ENCODE assay signal across 22 cellular contexts in the genomic region with DNA sequence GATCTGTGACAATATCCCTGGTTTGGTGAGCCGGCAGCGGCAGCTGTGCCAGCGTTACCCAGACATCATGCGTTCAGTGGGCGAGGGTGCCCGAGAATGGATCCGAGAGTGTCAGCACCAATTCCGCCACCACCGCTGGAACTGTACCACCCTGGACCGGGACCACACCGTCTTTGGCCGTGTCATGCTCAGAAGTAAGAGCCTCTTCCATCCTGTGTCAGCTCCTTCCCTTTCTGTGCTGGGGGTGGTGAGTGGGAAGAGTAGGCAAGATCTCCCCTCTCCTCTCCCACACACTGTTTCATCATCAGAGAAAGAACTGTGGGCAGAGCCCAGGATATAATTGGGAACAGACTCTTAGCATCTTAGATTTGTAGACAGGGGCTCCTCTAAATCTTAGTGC. TPM values are rescaled to one million over a fixed set of nuclear protein-coding genes. Genes with fewer than 3 reads are reported as not detected.
A peak's percentile ranks its signal among the peaks of the same experiment; 100 is the strongest.
DNase-seq lines count a peak whose midpoint lies in the region; ATAC-seq, FAIRE-seq and TF ChIP-seq lines count a peak whose summit lies in the region.
"Had no signal": no experiment of that assay in that cellular context is flagged by ENCODE, and none has a peak within 500 bp of the region (broad histone marks: within the 10 kb centered on the region; RNA-seq: fewer than 3 reads in every experiment).

No MANE protein-coding gene starts in this region.

- H4K91ac ChIP-seq in mesenchymal stem cell (ENCODE audit: low read length), result peak overlapping the region; percentile 79

- H3K9ac ChIP-seq in K562 (ENCODE audit: insufficient read depth in 1 of 2, low read depth in 2 of 2, low read length in 2 of 2) (no peak overlapping the region), mesenchymal stem cell (ENCODE audit: low read length) (no peak overlapping the region)
- H3K9ac ChIP-seq: BLaER1 treated with 17β-estradiol and CSF1 and Interleukin-3, amounts not matched to agents 10 nM and 100 nM had no signal

- BruUV-seq in K562 (replicated peaks; lab: Mats Ljungman, UMichigan), result no TSS peak

- H3K4ac ChIP-seq in mesenchymal stem cell (ENCODE audit: low read depth in 1 of 2, low read length in 2 of 2), result no peak overlapping the region

- H4K20me1 ChIP-seq in K562 (replicated peaks; ENCODE audit: control insufficient read depth, insufficient read depth, low read length) (no peaks in the 10 kb centered on the region; the same call in 1 of the 2 replicates), hepatocyte (ENCODE audit: insufficient read depth, poor library complexity, severe bottlenecking) (no peaks in the 10 kb centered on the region)
- H4K20me1 ChIP-seq: BLaER1 treated with 17β-estradiol and CSF1 and Interleukin-3, amounts not matched to agents 10 nM and 100 nM had no signal

- no peak overlapping the region for H2BK5ac ChIP-seq in mesenchymal stem cell (ENCODE audit: low read depth, low read length, poor library complexity, severe bottlenecking)

- no peak for TF ChIP-seq CTCF in K562 (IDR thresholded peaks at IDR 0.05 in 2 of 3, conservative IDR thresholded peaks at IDR 0.05 in 1 of 3; ENCODE audit: insufficient read depth in 2 of 3, low read depth in 1 of 3, low read length in 3 of 3)
- TF ChIP-seq CTCF in hepatocyte (IDR thresholded peaks at IDR 0.05; ENCODE audit: poor library complexity), result no peak

- no peak for TF ChIP-seq POLR2A in K562 (conservative IDR thresholded peaks at IDR 0.05)

- H3K4me1 ChIP-seq in K562 (replicated peaks in 1 of 2; ENCODE audit: control insufficient read depth in 2 of 2, insufficient read depth in 2 of 2, low read length in 2 of 2) (peaks cover 6 to 14% of the 10 kb centered on the region in 2 experiments; a peak in 3 of 5 replicates), mesenchymal stem cell (ENCODE audit: control insufficient read depth, insufficient read depth, low read depth, low read length) (peaks cover 42% of the 10 kb centered on the region), hepatocyte (ENCODE audit: insufficient read depth) (peaks cover 6% of the 10 kb centered on the region)

- H3K4me2 ChIP-seq in K562 (ENCODE audit: insufficient read depth, low read length) (no peak overlapping the region; the same call in 1 of the 2 replicates), mesenchymal stem cell (ENCODE audit: low read length, poor library complexity, severe bottlenecking) (no peak overlapping the region), hepatocyte (no peak overlapping the region)
- H3K4me2 ChIP-seq: BLaER1 treated with 17β-estradiol and CSF1 and Interleukin-3, amounts not matched to agents 10 nM and 100 nM had no signal

- H4K8ac ChIP-seq in mesenchymal stem cell (ENCODE audit: low read length), result peak overlapping the region; percentile 35

- H3K9me1 ChIP-seq in K562 (ENCODE audit: control insufficient read depth, insufficient read depth, low read length), result no peaks in the 10 kb centered on the region

- H2AK5ac ChIP-seq in mesenchymal stem cell (ENCODE audit: low read length, severe bottlenecking), result peak overlapping the region; percentile 14

- H3K79me2 ChIP-seq in K562 (ENCODE audit: control insufficient read depth, insufficient read depth, low read length), result no peaks in the 10 kb centered on the region
- H3K79me2 ChIP-seq in hepatocyte, result no peaks in the 10 kb centered on the region

- DNase-seq in NCI-H226 (peak; percentile 39), K562 (ENCODE audit: extremely low read depth in 1 of 4, low spot score in 3 of 4) (no peak), mesenchymal stem cell (no peak), hepatocyte (ENCODE audit: low spot score) (no peak), NCI-H2107 treated with DMSO at 0.1 percent for 48 hours (lab: John Stamatoyannopoulos, UW; ENCODE audit: unreplicated experiment) (no peak)
- DNase-seq: Calu3; CD8-positive, alpha-beta T cell; DMS153; Kasumi-1; NCI-H1092; NCI-H1436; NCI-H187 treated with DMSO at 0.1 percent for 48 hours; NCI-H2227 treated with DMSO at 0.1 percent for 48 hours; NCI-H524; NCI-H82; Peyer's patch had no signal

- H3K9me2 ChIP-seq in hepatocyte (replicated peaks; ENCODE audit: insufficient read depth), result no peaks in the 10 kb centered on the region

- no peak for TF ChIP-seq RAD21 in K562 (CRISPR knock-in tag; conservative IDR thresholded peaks at IDR 0.05 in 1 of 2, IDR thresholded peaks at IDR 0.05 in 1 of 2)

- H3K27ac ChIP-seq in K562 (ENCODE audit: extremely low read depth, low read depth, low read length) (no peak overlapping the region), mesenchymal stem cell (ENCODE audit: low read length, poor library complexity, severe bottlenecking) (peak overlapping the region; percentile 71), temporal lobe (ENCODE audit: low read depth, low read length) (peak overlapping the region; percentile 52), hepatocyte (no peak overlapping the region)
- H3K27ac ChIP-seq: BLaER1 treated with 17β-estradiol and CSF1 and Interleukin-3, amounts not matched to agents 10 nM and 100 nM had no signal

- no peak overlapping the region for H2BK120ac ChIP-seq in mesenchymal stem cell (ENCODE audit: low read depth, low read length)

- peak overlapping the region; percentile 18 to 80 for H2BK12ac ChIP-seq in mesenchymal stem cell (ENCODE audit: low read length in 2 of 2)

- POLR2A ChIA-PET in K562 (lab: Yijun Ruan, JAX), result interaction anchor here (1.1 to 1.7 kb wide), 2 partner anchors 13 to 27 kb away, joined by 3 read pairs; no protein-coding TSS in a partner anchor

- ATAC-seq in K562 (no peak), GM21423 (IDR thresholded peaks at IDR 0.05; ENCODE audit: unreplicated experiment) (no peak)
- ATAC-seq: CD8-positive, alpha-beta T cell had no signal

- H2AFZ ChIP-seq in K562 (ENCODE audit: low read depth, low read length) (no peak overlapping the region), mesenchymal stem cell (ENCODE audit: low read depth, low read length) (no peak overlapping the region), hepatocyte (no peak overlapping the region)

- peaks cover 13% of the 10 kb centered on the region for H3K79me1 ChIP-seq in mesenchymal stem cell (replicated peaks; ENCODE audit: low read length, poor library complexity, severe bottlenecking)

- intact Hi-C loops in K562 (cut with micrococcal nuclease), result no loop called here

- no peak for TF ChIP-seq EP300 in K562 (IDR thresholded peaks at IDR 0.05; ENCODE audit: low read length)

- CTCF ChIA-PET in K562 (lab: Yijun Ruan, JAX; ENCODE audit: low intra/inter-chr PET ratio), result no interaction called here

- H3K9me3 ChIP-seq in K562 (replicated peaks; ENCODE audit: control insufficient read depth, insufficient read depth, low read depth, low read length), result no peaks in the 10 kb centered on the region
- no peaks in the 10 kb centered on the region for H3K9me3 ChIP-seq in mesenchymal stem cell (ENCODE audit: control insufficient read depth, low read length)
- H3K9me3 ChIP-seq in hepatocyte (ENCODE audit: low read depth), result no peaks in the 10 kb centered on the region
- H3K9me3 ChIP-seq: BLaER1 treated with 17β-estradiol and CSF1 and Interleukin-3, amounts not matched to agents 10 nM and 100 nM; Peyer's patch had no signal

- H3K14ac ChIP-seq in mesenchymal stem cell (ENCODE audit: low read length in 2 of 2), result no peak overlapping the region

- 27% methylated on average over 12 of the region's 12 CpGs for WGBS in K562 (ENCODE audit: insufficient coverage, low coverage, missing lambda C conversion rate)
- 93% methylated on average over 7 of the region's 12 CpGs for WGBS in mesenchymal stem cell
- 98% methylated on average over 12 of the region's 12 CpGs for WGBS in hepatocyte (ENCODE audit: low lambda C conversion rate, missing lambda C conversion rate)

- peak overlapping the region; percentile 7 to 34 for H3K18ac ChIP-seq in mesenchymal stem cell (ENCODE audit: low read depth in 1 of 2, low read length in 2 of 2)

- in situ Hi-C loops in K562 (cut with MboI), result no loop called here

- no peak overlapping the region for H2BK15ac ChIP-seq in mesenchymal stem cell (ENCODE audit: low read depth, poor library complexity, severe bottlenecking)

- H3K23ac ChIP-seq in mesenchymal stem cell (ENCODE audit: low read length in 2 of 2), result no peak overlapping the region

- FAIRE-seq in K562 (lab: Jason Lieb, UNC), result no peak
- FAIRE-seq: GM12892, GM18507, H1 had no signal

- H3K36me3 ChIP-seq in K562 (ENCODE audit: control insufficient read depth, insufficient read depth, low read length) (no peaks in the 10 kb centered on the region), mesenchymal stem cell (ENCODE audit: control insufficient read depth in 1 of 2, insufficient read depth in 2 of 2, low read depth in 1 of 2, low read length in 2 of 2) (peaks cover 0 to 23% of the 10 kb centered on the region in 2 experiments), hepatocyte (replicated peaks; ENCODE audit: insufficient read depth, low read depth) (no peaks in the 10 kb centered on the region)
- H3K36me3 ChIP-seq: BLaER1 treated with 17β-estradiol and CSF1 and Interleukin-3, amounts not matched to agents 10 nM and 100 nM had no signal

- H3K4me3 ChIP-seq in K562, result no peak overlapping the region
- no peak overlapping the region for H3K4me3 ChIP-seq in mesenchymal stem cell (ENCODE audit: insufficient read depth in 1 of 2, low read depth in 1 of 2, low read length in 2 of 2)
- no peak overlapping the region for H3K4me3 ChIP-seq in hepatocyte
- H3K4me3 ChIP-seq: BLaER1 treated with 17β-estradiol and CSF1 and Interleukin-3, amounts not matched to agents 10 nM and 100 nM; Peyer's patch had no signal

- H3K27me3 ChIP-seq in K562 (ENCODE audit: control insufficient read depth in 2 of 2, insufficient read depth in 2 of 2, low read length in 2 of 2) (peaks cover 8 to 38% of the 10 kb centered on the region in 2 experiments; a peak in 4 of 5 replicates), mesenchymal stem cell (ENCODE audit: control insufficient read depth in 1 of 2, insufficient read depth in 1 of 2, low read length in 2 of 2) (peaks cover 0 to 7% of the 10 kb centered on the region in 2 experiments), hepatocyte (peaks cover 26% of the 10 kb centered on the region)
- H3K27me3 ChIP-seq: Peyer's patch had no signal

RNA-seq across cellular contexts. Expression of gene WNT2B, which starts 6.1 kb away (rescaled TPM):
- total RNA-seq in K562 (2011; cell fraction: chromatin; rRNA removed; ENCODE audit: low replicate concordance), result 0.18 and 0.23 TPM in 2 replicates
- total RNA-seq in K562 (2011; cell fraction: nucleolus; rRNA removed), result not detected in 2 replicates
- total RNA-seq in K562 (2011; cell fraction: nucleoplasm; rRNA removed), result 0.15 TPM in 1 of 2 replicates, not detected in the other
- total RNA-seq in K562 (2014; rRNA removed) (not detected in 2 replicates), K562 (2014; rRNA removed; fragmentation: Illumina TruSeq; extraction: Trizol) (not detected in 2 replicates), K562 (2015; rRNA removed; fragmentation: Illumina TruSeq; extraction: Trizol) (0.04 TPM in 1 of 2 replicates, not detected in the other), K562 (2021) (0.02 and 0.04 TPM in 2 replicates), temporal lobe (1.5 TPM), hepatocyte (2.4 and 2.7 TPM in 2 replicates)
- polyA plus RNA-seq in K562 (2011; rRNA removed) (0.04 and 0.09 TPM in 2 replicates), K562 (2014; fragmentation: Illumina TruSeq; extraction: Trizol) (not detected in 2 replicates), K562 (2014; fragmentation: Nextera tagmentation; extraction: Ambion mirVana) (under 1 TPM; 0.03 to 0.06 TPM), K562 (2014; rRNA removed) (0.05 TPM in 1 of 2 replicates, not detected in the other), hepatocyte (3.7 and 3.8 TPM in 2 replicates)
- 0.01 TPM in 1 of 2 replicates, not detected in the other for polyA plus RNA-seq in K562 (2011; cell fraction: cytosol; rRNA removed)
- 0.08 and 0.09 TPM in 2 replicates for polyA plus RNA-seq in K562 (2011; cell fraction: nucleus; rRNA removed)
- 0.09 and 0.24 TPM in 2 replicates for polyA plus RNA-seq in K562 (2012)
- 0.07 and 0.18 TPM in 2 replicates for polyA minus RNA-seq in K562 (2011; rRNA and poly(A)+ RNA removed)
- not detected in 2 replicates for polyA minus RNA-seq in K562 (2011; cell fraction: cytosol; rRNA and poly(A)+ RNA removed)
- 0.13 and 0.22 TPM in 2 replicates for polyA minus RNA-seq in K562 (2011; cell fraction: nucleus; rRNA and poly(A)+ RNA removed)
- polyA plus RNA-seq in mesenchymal stem cell (2013, experiment 1 of 2), result 22.9 TPM
- 22.8 TPM for polyA plus RNA-seq in mesenchymal stem cell (2013, experiment 2 of 2)

Comparison
In these comparisons a context has a peak if more than half of its experiments do, and no peak if none do; other contexts are left out.
1. H3K27ac ChIP-seq: peak in mesenchymal stem cell (single experiment) and temporal lobe (single experiment); none in K562 (single experiment) and hepatocyte (single experiment).